1 cellular context compared by ENCODE assay signal in the genomic region with DNA sequence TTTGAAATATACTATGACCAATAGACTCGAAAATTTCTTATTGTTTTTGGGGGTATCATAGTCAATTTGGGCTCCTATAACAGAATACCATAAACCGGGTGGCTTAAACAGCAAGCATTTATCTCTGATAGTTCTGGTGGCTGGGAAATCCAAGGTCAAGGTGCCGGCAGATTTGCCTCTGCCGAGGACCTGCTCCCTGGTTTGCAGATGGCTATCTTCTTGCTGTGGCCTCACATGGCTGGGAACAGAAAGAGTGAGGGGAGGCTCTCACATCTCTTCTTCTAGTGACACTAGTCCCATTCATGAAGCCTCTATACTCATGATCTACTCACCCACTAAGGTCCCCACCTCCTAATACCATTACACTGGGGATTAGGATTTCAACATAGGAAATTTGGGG.
TF ChIP-seq lines count a peak whose summit lies in the region.

No MANE protein-coding gene starts in this region.

TF ChIP-seq in GM12878, 131 proteins besides CTCF, POLR2A, EP300 and RAD21 (continued from another document):
- TF ChIP-seq, protein P1, sequence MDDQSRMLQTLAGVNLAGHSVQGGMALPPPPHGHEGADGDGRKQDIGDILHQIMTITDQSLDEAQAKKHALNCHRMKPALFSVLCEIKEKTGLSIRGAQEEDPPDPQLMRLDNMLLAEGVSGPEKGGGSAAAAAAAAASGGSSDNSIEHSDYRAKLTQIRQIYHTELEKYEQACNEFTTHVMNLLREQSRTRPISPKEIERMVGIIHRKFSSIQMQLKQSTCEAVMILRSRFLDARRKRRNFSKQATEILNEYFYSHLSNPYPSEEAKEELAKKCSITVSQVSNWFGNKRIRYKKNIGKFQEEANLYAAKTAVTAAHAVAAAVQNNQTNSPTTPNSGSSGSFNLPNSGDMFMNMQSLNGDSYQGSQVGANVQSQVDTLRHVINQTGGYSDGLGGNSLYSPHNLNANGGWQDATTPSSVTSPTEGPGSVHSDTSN (IDR thresholded peaks at IDR 0.05; ENCODE audit: insufficient replicate concordance, low read depth, low read length), result no peak
- TF ChIP-seq ESRRA (IDR thresholded peaks at IDR 0.05; ENCODE audit: low read length) (no peak), HSF1 (IDR thresholded peaks at IDR 0.05; ENCODE audit: low read depth, low read length) (no peak), HDAC2 (IDR thresholded peaks at IDR 0.05) (no peak), PAX8 (IDR thresholded peaks at IDR 0.05) (no peak), ZNF622 (IDR thresholded peaks at IDR 0.05) (no peak), POU2F2 (IDR thresholded peaks at IDR 0.05; ENCODE audit: borderline replicate concordance, low read depth, low read length) (no peak)
